In genomic region chr2:219723311-219723710, GRCh38 we compare ENCODE assay signal across 29 cellular contexts.
"Had no signal": no experiment of that assay in that cellular context is flagged by ENCODE, and none has a peak within 500 bp of the region (broad histone marks: within the 10 kb centered on the region; RNA-seq: fewer than 3 reads in every experiment).

No MANE protein-coding gene starts in this region.

- H3K36me3 ChIP-seq: adrenal gland, gastroesophageal sphincter, heart right ventricle had no signal

- ATAC-seq: activated naive CD8-positive, alpha-beta T cell treated with anti-CD3 and anti-CD28 coated beads, Interleukin-2, amount 50 U/mL, for 24 hours; activated T-cell treated with anti-CD3 and anti-CD28 coated beads, Interleukin-2, amount 50 U/mL, for 4 hours; activated T-helper 17 cell treated with anti-CD3 and anti-CD28 coated beads, Interleukin-2, amount 50 U/mL, for 72 hours; body of pancreas; foreskin keratinocyte; gastroesophageal sphincter; heart right ventricle; WTC11 had no signal

- H3K9me3 Mint-ChIP-seq: activated CD4-positive, alpha-beta memory T cell treated with anti-CD3 and anti-CD28 coated beads, Interleukin-2, amount 10 ng/mL, durations not matched to agents 7 days and 5 days; activated CD4-positive, alpha-beta T cell treated with anti-CD3 and anti-CD28 coated beads, Interleukin-2, amount 10 ng/mL, durations not matched to agents 7 days and 5 days; activated naive CD4-positive, alpha-beta T cell treated with anti-CD3 and anti-CD28 coated beads for 36 hours; activated naive CD4-positive, alpha-beta T cell treated with anti-CD3 and anti-CD28 coated beads, Interleukin-2, amount 50 U/mL, for 24 hours; activated naive CD8-positive, alpha-beta T cell treated with anti-CD3 and anti-CD28 coated beads for 36 hours; activated naive CD8-positive, alpha-beta T cell treated with anti-CD3 and anti-CD28 coated beads, Interleukin-2, amount 50 U/mL, for 24 hours; activated T-cell treated with anti-CD3 and anti-CD28 coated beads, Interleukin-2, amount 50 U/mL, for 4 hours; activated T-helper 17 cell treated with anti-CD3 and anti-CD28 coated beads, Interleukin-2, amount 50 U/mL, for 72 hours had no signal

- H3K36me3 Mint-ChIP-seq: activated naive CD4-positive, alpha-beta T cell treated with anti-CD3 and anti-CD28 coated beads, Interleukin-2, amount 50 U/mL, for 24 hours; activated naive CD8-positive, alpha-beta T cell treated with anti-CD3 and anti-CD28 coated beads for 36 hours; WTC11 had no signal

- H3K4me3 ChIP-seq: adrenal gland, body of pancreas, gastroesophageal sphincter, heart right ventricle had no signal

- DNase-seq: activated CD4-positive, alpha-beta memory T cell treated with anti-CD3 and anti-CD28 coated beads, Interleukin-2, amount 10 ng/mL, durations not matched to agents 7 days and 5 days; activated CD4-positive, alpha-beta T cell treated with anti-CD3 and anti-CD28 coated beads for 1 hour; activated CD4-positive, alpha-beta T cell treated with anti-CD3 and anti-CD28 coated beads for 4 hours; activated CD4-positive, alpha-beta T cell treated with anti-CD3 and anti-CD28 coated beads, Interleukin-2, amount 10 ng/mL, durations not matched to agents 7 days and 5 days; activated CD4-positive, alpha-beta T cell treated with anti-CD3 and anti-CD28 coated beads, Interleukin-2, amount 50 U/mL, for 4 hours; activated CD8-positive, alpha-beta memory T cell treated with anti-CD3 and anti-CD28 coated beads for 24 hours; activated effector memory CD4-positive, alpha-beta T cell treated with Interleukin-2 at 50 U/mL for 16 hours; activated gamma-delta T cell treated with Interleukin-2 at 50 U/mL for 16 hours; activated naive CD4-positive, alpha-beta T cell treated with anti-CD3 and anti-CD28 coated beads for 36 hours; activated naive CD8-positive, alpha-beta T cell treated with anti-CD3 and anti-CD28 coated beads for 36 hours; activated naive CD8-positive, alpha-beta T cell treated with anti-CD3 and anti-CD28 coated beads, Interleukin-2, amount 50 U/mL, for 24 hours; activated T-cell treated with anti-CD3 and anti-CD28 coated beads, Interleukin-2, amount 50 U/mL, for 4 hours; adrenal gland; amygdala; aorta; body of pancreas; caudate nucleus; cortex of kidney; dermis blood vessel endothelial cell; effector CD8-positive, alpha-beta T cell; foreskin keratinocyte; heart right ventricle; T-helper 2 cell had no signal

- H3K4me1 ChIP-seq: adrenal gland, body of pancreas, foreskin keratinocyte, gastroesophageal sphincter had no signal

- H3K9me3 ChIP-seq: adrenal gland, body of pancreas, gastroesophageal sphincter, heart right ventricle had no signal

- H3K27me3 Mint-ChIP-seq: activated CD4-positive, alpha-beta T cell treated with anti-CD3 and anti-CD28 coated beads, Interleukin-2, amount 10 ng/mL, durations not matched to agents 7 days and 5 days; activated naive CD8-positive, alpha-beta T cell treated with anti-CD3 and anti-CD28 coated beads for 36 hours had no signal

- H3K27ac ChIP-seq: adrenal gland, body of pancreas, epithelial cell of prostate, foreskin keratinocyte, gastroesophageal sphincter, heart right ventricle, VCaP had no signal

- H3K4me3 Mint-ChIP-seq: activated CD4-positive, alpha-beta memory T cell treated with anti-CD3 and anti-CD28 coated beads, Interleukin-2, amount 10 ng/mL, durations not matched to agents 7 days and 5 days; activated CD4-positive, alpha-beta T cell treated with anti-CD3 and anti-CD28 coated beads, Interleukin-2, amount 10 ng/mL, durations not matched to agents 7 days and 5 days; activated naive CD4-positive, alpha-beta T cell treated with anti-CD3 and anti-CD28 coated beads for 36 hours; activated naive CD4-positive, alpha-beta T cell treated with anti-CD3 and anti-CD28 coated beads, Interleukin-2, amount 50 U/mL, for 24 hours; activated naive CD8-positive, alpha-beta T cell treated with anti-CD3 and anti-CD28 coated beads for 36 hours; activated naive CD8-positive, alpha-beta T cell treated with anti-CD3 and anti-CD28 coated beads, Interleukin-2, amount 50 U/mL, for 24 hours; activated T-cell treated with anti-CD3 and anti-CD28 coated beads, Interleukin-2, amount 50 U/mL, for 4 hours; activated T-helper 17 cell treated with anti-CD3 and anti-CD28 coated beads, Interleukin-2, amount 50 U/mL, for 72 hours; WTC11 had no signal

- H3K4me1 Mint-ChIP-seq: activated CD4-positive, alpha-beta memory T cell treated with anti-CD3 and anti-CD28 coated beads, Interleukin-2, amount 10 ng/mL, durations not matched to agents 7 days and 5 days; activated CD4-positive, alpha-beta T cell treated with anti-CD3 and anti-CD28 coated beads, Interleukin-2, amount 10 ng/mL, durations not matched to agents 7 days and 5 days; activated naive CD4-positive, alpha-beta T cell treated with anti-CD3 and anti-CD28 coated beads, Interleukin-2, amount 50 U/mL, for 24 hours; activated naive CD8-positive, alpha-beta T cell treated with anti-CD3 and anti-CD28 coated beads for 36 hours; activated naive CD8-positive, alpha-beta T cell treated with anti-CD3 and anti-CD28 coated beads, Interleukin-2, amount 50 U/mL, for 24 hours; activated T-helper 17 cell treated with anti-CD3 and anti-CD28 coated beads, Interleukin-2, amount 50 U/mL, for 72 hours had no signal

- H3K27ac Mint-ChIP-seq: activated CD4-positive, alpha-beta memory T cell treated with anti-CD3 and anti-CD28 coated beads, Interleukin-2, amount 10 ng/mL, durations not matched to agents 7 days and 5 days; activated CD4-positive, alpha-beta T cell treated with anti-CD3 and anti-CD28 coated beads, Interleukin-2, amount 10 ng/mL, durations not matched to agents 7 days and 5 days; activated naive CD4-positive, alpha-beta T cell treated with anti-CD3 and anti-CD28 coated beads for 36 hours; activated naive CD4-positive, alpha-beta T cell treated with anti-CD3 and anti-CD28 coated beads, Interleukin-2, amount 50 U/mL, for 24 hours; activated naive CD8-positive, alpha-beta T cell treated with anti-CD3 and anti-CD28 coated beads for 36 hours; activated naive CD8-positive, alpha-beta T cell treated with anti-CD3 and anti-CD28 coated beads, Interleukin-2, amount 50 U/mL, for 24 hours; activated T-helper 17 cell treated with anti-CD3 and anti-CD28 coated beads, Interleukin-2, amount 50 U/mL, for 72 hours; WTC11 had no signal

- H3K27me3 ChIP-seq: adrenal gland, body of pancreas, foreskin keratinocyte, gastroesophageal sphincter, heart right ventricle had no signal
